11 cellular contexts compared by ENCODE assay signal in the genomic region with DNA sequence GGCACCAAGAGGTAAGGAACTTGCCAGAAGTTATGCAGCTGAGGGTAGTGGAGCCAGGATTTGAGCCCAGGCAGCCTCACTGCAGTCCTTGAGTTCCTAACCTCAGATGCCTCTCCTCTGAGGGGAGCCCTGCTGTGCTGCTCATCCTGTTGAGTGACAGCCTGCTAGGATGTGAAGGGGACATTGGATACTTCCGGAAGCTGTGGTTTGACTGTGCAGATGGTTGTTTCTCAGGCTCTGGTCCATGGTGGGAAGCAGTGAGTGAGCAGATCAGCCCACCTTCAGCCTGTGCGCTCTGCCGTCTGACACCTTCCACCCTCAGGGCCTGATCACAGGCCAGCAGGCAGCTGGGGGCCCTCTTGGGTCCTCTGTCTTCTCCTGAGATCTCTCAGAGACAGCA.
DNase-seq lines count a peak whose midpoint lies in the region; ATAC-seq, FAIRE-seq and TF ChIP-seq lines count a peak whose summit lies in the region.
"Had no signal": no experiment of that assay in that cellular context is flagged by ENCODE, and none has a peak within 500 bp of the region (broad histone marks: within the 10 kb centered on the region; RNA-seq: fewer than 3 reads in every experiment).

No MANE protein-coding gene starts in this region.

- TF ChIP-seq CTCF in chondrocyte (IDR thresholded peaks at IDR 0.05): no peak

- peak overlapping the region; percentile 89 for H3K27ac Mint-ChIP-seq in chondrocyte (ENCODE audit: unreplicated experiment)
- peak overlapping the region; percentile 23 for H3K27ac Mint-ChIP-seq in stimulated activated effector memory CD8-positive, alpha-beta T cell treated with anti-CD3 and anti-CD28 coated beads, Interleukin-12 subunit alpha, Interleukin-12 subunit beta, amount 100 ng/mL, for 72 hours
- H3K27ac Mint-ChIP-seq: memory B cell had no signal

- peaks cover 3% of the 10 kb centered on the region for H3K9me3 Mint-ChIP-seq in chondrocyte (ENCODE audit: low read depth)
- no peaks in the 10 kb centered on the region for H3K9me3 Mint-ChIP-seq in stimulated activated effector memory CD8-positive, alpha-beta T cell treated with anti-CD3 and anti-CD28 coated beads, Interleukin-12 subunit alpha, Interleukin-12 subunit beta, amount 100 ng/mL, for 72 hours

- H3K27me3 Mint-ChIP-seq in chondrocyte (ENCODE audit: low read depth): no peaks in the 10 kb centered on the region
- H3K27me3 Mint-ChIP-seq: memory B cell had no signal

- no peak overlapping the region for H3K4me3 Mint-ChIP-seq in chondrocyte (ENCODE audit: unreplicated experiment)
- H3K4me3 Mint-ChIP-seq in stimulated activated effector memory CD8-positive, alpha-beta T cell treated with anti-CD3 and anti-CD28 coated beads, Interleukin-12 subunit alpha, Interleukin-12 subunit beta, amount 100 ng/mL, for 72 hours: no peak overlapping the region
- H3K4me3 Mint-ChIP-seq: memory B cell had no signal

- H3K36me3 Mint-ChIP-seq in chondrocyte (ENCODE audit: low read depth): peaks cover 2% of the 10 kb centered on the region
- no peaks in the 10 kb centered on the region for H3K36me3 Mint-ChIP-seq in stimulated activated effector memory CD8-positive, alpha-beta T cell treated with anti-CD3 and anti-CD28 coated beads, Interleukin-12 subunit alpha, Interleukin-12 subunit beta, amount 100 ng/mL, for 72 hours
- H3K36me3 Mint-ChIP-seq: memory B cell had no signal

- DNase-seq in NCI-H82 (lab: John Stamatoyannopoulos, UW) (peak; percentile 13), NCI-H82 treated with DMSO at 0.1 percent for 48 hours (lab: John Stamatoyannopoulos, UW; ENCODE audit: unreplicated experiment) (no peak), NCI-H1694 treated with DMSO at 0.1 percent for 48 hours (lab: John Stamatoyannopoulos, UW) (peak; percentile 39), chondrocyte (ENCODE audit: low spot score) (no peak), medulla oblongata (ENCODE audit: extremely low spot score) (no peak), GM19239 (ENCODE audit: insufficient read length, low spot score) (no peak)
- DNase-seq in stimulated activated effector memory CD8-positive, alpha-beta T cell treated with anti-CD3 and anti-CD28 coated beads, Interleukin-12 subunit alpha, Interleukin-12 subunit beta, amount 100 ng/mL, for 72 hours (ENCODE audit: low spot score in 2 of 2): no peak
- DNase-seq in activated CD4-positive, CD25-positive, alpha-beta regulatory T cell (lab: John Stamatoyannopoulos, UW): no peak
- DNase-seq: ACHN; activated CD8-positive, alpha-beta memory T cell treated with anti-CD3 and anti-CD28 coated beads, Interleukin-2, amount 50 U/mL, for 4 hours had no signal

- no peak for ATAC-seq in stimulated activated effector memory CD8-positive, alpha-beta T cell treated with anti-CD3 and anti-CD28 coated beads, Interleukin-12 subunit alpha, Interleukin-12 subunit beta, amount 100 ng/mL, for 72 hours

- H3K4me1 Mint-ChIP-seq in chondrocyte (ENCODE audit: low read depth): peaks cover 71% of the 10 kb centered on the region
- H3K4me1 Mint-ChIP-seq in stimulated activated effector memory CD8-positive, alpha-beta T cell treated with anti-CD3 and anti-CD28 coated beads, Interleukin-12 subunit alpha, Interleukin-12 subunit beta, amount 100 ng/mL, for 72 hours: no peaks in the 10 kb centered on the region
- H3K4me1 Mint-ChIP-seq: memory B cell had no signal

- FAIRE-seq in GM19239 (lab: Jason Lieb, UNC): no peak

Comparison
In these comparisons a context has a peak if more than half of its experiments do, and no peak if none do; other contexts are left out.
1. DNase-seq: peak in NCI-H82 (single experiment) and NCI-H1694 treated with DMSO at 0.1 percent for 48 hours (single experiment); none in NCI-H82 treated with DMSO at 0.1 percent for 48 hours (single experiment), chondrocyte (single experiment), stimulated activated effector memory CD8-positive, alpha-beta T cell treated with anti-CD3 and anti-CD28 coated beads, Interleukin-12 subunit alpha, Interleukin-12 subunit beta, amount 100 ng/mL, for 72 hours (0 of 2), medulla oblongata (single experiment), activated CD4-positive, CD25-positive, alpha-beta regulatory T cell (0 of 4) and GM19239 (single experiment).